In genomic region chr2:173076557-173077345, GRCh38 we compare ENCODE assay signal across 8 cellular contexts. TPM values are rescaled to one million over a fixed set of nuclear protein-coding genes. Genes with fewer than 3 reads are reported as not detected.
DNase-seq lines count a peak whose midpoint lies in the region; ATAC-seq and TF ChIP-seq lines count a peak whose summit lies in the region.

No MANE protein-coding gene starts in this region.

- no peaks in the 10 kb centered on the region for H3K9me3 Mint-ChIP-seq in activated CD4-positive, alpha-beta T cell treated with anti-CD3 and anti-CD28 coated beads, Interleukin-2, amount 10 ng/mL, durations not matched to agents 7 days and 5 days
- no peaks in the 10 kb centered on the region for H3K9me3 Mint-ChIP-seq in activated T-helper 2 cell treated with anti-CD3 and anti-CD28 coated beads, Interferon-gamma antibody, Interleukin-2, Interleukin-4, amounts not matched to agents 10 μg/mL and 5 μg/mL and 100 μg/mL, durations not matched to agents 14 hours and 24 hours and 36 hours

- peak; percentile 35 for ATAC-seq in HG02610 (IDR thresholded peaks at IDR 0.05; ENCODE audit: unreplicated experiment)

- H3K27me3 Mint-ChIP-seq in activated CD4-positive, alpha-beta T cell treated with anti-CD3 and anti-CD28 coated beads, Interleukin-2, amount 10 ng/mL, durations not matched to agents 7 days and 5 days = peaks cover 24% of the 10 kb centered on the region
- H3K27me3 Mint-ChIP-seq in activated T-helper 2 cell treated with anti-CD3 and anti-CD28 coated beads, Interferon-gamma antibody, Interleukin-2, Interleukin-4, amounts not matched to agents 10 μg/mL and 5 μg/mL and 100 μg/mL, durations not matched to agents 14 hours and 24 hours and 36 hours (ENCODE audit: low read depth) = peaks cover 31% of the 10 kb centered on the region

- H3K4me1 Mint-ChIP-seq in activated CD4-positive, alpha-beta T cell treated with anti-CD3 and anti-CD28 coated beads, Interleukin-2, amount 10 ng/mL, durations not matched to agents 7 days and 5 days = peaks cover 27% of the 10 kb centered on the region
- peaks cover 29% of the 10 kb centered on the region for H3K4me1 Mint-ChIP-seq in activated T-helper 2 cell treated with anti-CD3 and anti-CD28 coated beads, Interferon-gamma antibody, Interleukin-2, Interleukin-4, amounts not matched to agents 10 μg/mL and 5 μg/mL and 100 μg/mL, durations not matched to agents 14 hours and 24 hours and 36 hours (ENCODE audit: low read depth)

- H3K9me3 ChIP-seq in ovary = no peaks in the 10 kb centered on the region

- peak overlapping the region; percentile 69 for H3K4me3 ChIP-seq in ovary

- peak overlapping the region; percentile 99 to 100 for H3K27ac ChIP-seq in ovary

- peaks cover 2% of the 10 kb centered on the region for H3K36me3 Mint-ChIP-seq in activated CD4-positive, alpha-beta T cell treated with anti-CD3 and anti-CD28 coated beads, Interleukin-2, amount 10 ng/mL, durations not matched to agents 7 days and 5 days (ENCODE audit: low read depth)
- peaks cover 10% of the 10 kb centered on the region for H3K36me3 Mint-ChIP-seq in activated T-helper 2 cell treated with anti-CD3 and anti-CD28 coated beads, Interferon-gamma antibody, Interleukin-2, Interleukin-4, amounts not matched to agents 10 μg/mL and 5 μg/mL and 100 μg/mL, durations not matched to agents 14 hours and 24 hours and 36 hours (ENCODE audit: low read depth)

- POLR2A ChIA-PET in activated CD4-positive, alpha-beta T cell treated with anti-CD3 and anti-CD28 coated beads, Interleukin-2, amount 10 ng/mL, durations not matched to agents 7 days and 5 days (lab: Charles Lee) = no interaction called here

- no peaks in the 10 kb centered on the region for H3K36me3 ChIP-seq in ovary

- 1% methylated on average over 27 of the region's 27 CpGs for WGBS in ovary, 3 donors

- TF ChIP-seq POLR2A in ovary (IDR thresholded peaks at IDR 0.05) = no peak

- TF ChIP-seq CTCF in ovary (IDR thresholded peaks at IDR 0.05) = no peak

- CTCF ChIA-PET in activated CD4-positive, alpha-beta T cell treated with anti-CD3 and anti-CD28 coated beads, Interleukin-2, amount 10 ng/mL, durations not matched to agents 7 days and 5 days (lab: Charles Lee) = no interaction called here

- no peaks in the 10 kb centered on the region for H3K27me3 ChIP-seq in ovary

- peaks cover 5% of the 10 kb centered on the region for H3K4me1 ChIP-seq in ovary (ENCODE audit: insufficient read depth)

- TF ChIP-seq EP300 in ovary (IDR thresholded peaks at IDR 0.05) = no peak

- peak overlapping the region; percentile 80 for H3K4me3 Mint-ChIP-seq in activated CD4-positive, alpha-beta T cell treated with anti-CD3 and anti-CD28 coated beads, Interleukin-2, amount 10 ng/mL, durations not matched to agents 7 days and 5 days
- peak overlapping the region; percentile 82 for H3K4me3 Mint-ChIP-seq in activated T-helper 2 cell treated with anti-CD3 and anti-CD28 coated beads, Interferon-gamma antibody, Interleukin-2, Interleukin-4, amounts not matched to agents 10 μg/mL and 5 μg/mL and 100 μg/mL, durations not matched to agents 14 hours and 24 hours and 36 hours (ENCODE audit: low read depth)

- H3K27ac Mint-ChIP-seq in activated CD4-positive, alpha-beta T cell treated with anti-CD3 and anti-CD28 coated beads, Interleukin-2, amount 10 ng/mL, durations not matched to agents 7 days and 5 days = peak overlapping the region; percentile 78
- peak overlapping the region; percentile 75 for H3K27ac Mint-ChIP-seq in activated T-helper 2 cell treated with anti-CD3 and anti-CD28 coated beads, Interferon-gamma antibody, Interleukin-2, Interleukin-4, amounts not matched to agents 10 μg/mL and 5 μg/mL and 100 μg/mL, durations not matched to agents 14 hours and 24 hours and 36 hours

- peak; percentile 21 for DNase-seq in activated CD4-positive, alpha-beta T cell treated with anti-CD3 and anti-CD28 coated beads, Interleukin-2, amount 10 ng/mL, durations not matched to agents 7 days and 5 days
- DNase-seq in activated CD4-positive, alpha-beta T cell treated with anti-CD3 and anti-CD28 coated beads for 48 hours = no peak
- DNase-seq in NCI-H2171 (lab: John Stamatoyannopoulos, UW) (peak; percentile 22), glomerular visceral epithelial cell (ENCODE audit: extremely low spot score) (peak; percentile 55), ovary (peak; percentile 50 to 70 (median 65)), NCI-H774 (lab: John Stamatoyannopoulos, UW) (no peak)
- DNase-seq in activated T-helper 2 cell treated with anti-CD3 and anti-CD28 coated beads, Interferon-gamma antibody, Interleukin-2, Interleukin-4, amounts not matched to agents 10 μg/mL and 5 μg/mL and 100 μg/mL, durations not matched to agents 14 hours and 24 hours and 36 hours (ENCODE audit: low spot score) = no peak

- intact Hi-C loops in activated T-helper 2 cell treated with anti-CD3 and anti-CD28 coated beads, Interferon-gamma antibody, Interleukin-2, Interleukin-4, amounts not matched to agents 10 μg/mL and 5 μg/mL and 100 μg/mL, durations not matched to agents 14 hours and 24 hours and 36 hours (cut with micrococcal nuclease) = loop anchor here (1.0 to 5.0 kb wide), 3 partner anchors 56 to 134 kb away; no protein-coding TSS in a partner anchor
- intact Hi-C loops in ovary (cut with DNase I) = loop anchor here in 3 of 4 donors (2.0 to 5.0 kb wide), 2 partner anchors 131 to 134 kb away; no protein-coding TSS in a partner anchor

RNA-seq across cellular contexts. Expression of gene MAP3K20, which starts 1.1 kb away (rescaled TPM):
- total RNA-seq in activated CD4-positive, alpha-beta T cell treated with anti-CD3 and anti-CD28 coated beads, Interleukin-2, amount 10 ng/mL, durations not matched to agents 7 days and 5 days = 10 to 100 TPM; 14.5 to 15.1 TPM
- total RNA-seq in activated T-helper 2 cell treated with anti-CD3 and anti-CD28 coated beads, Interferon-gamma antibody, Interleukin-2, Interleukin-4, amounts not matched to agents 10 μg/mL and 5 μg/mL and 100 μg/mL, durations not matched to agents 14 hours and 24 hours and 36 hours = 26.5 and 26.8 TPM in 2 replicates
- total RNA-seq in ovary = 100 to 1,000 TPM in 4 of 7 donors, 10 to 100 TPM in 3; 40.1 to 127 (median 107) TPM
- 10 to 100 TPM; 38.6 to 88.4 TPM for polyA plus RNA-seq in ovary

Comparison
In these comparisons a context has a peak if more than half of its experiments do, and no peak if none do; other contexts are left out.
1. DNase-seq: peak in activated CD4-positive, alpha-beta T cell treated with anti-CD3 and anti-CD28 coated beads, Interleukin-2, amount 10 ng/mL, durations not matched to agents 7 days and 5 days (single experiment), NCI-H2171 (single experiment), glomerular visceral epithelial cell (single experiment) and ovary (5 of 5); none in activated CD4-positive, alpha-beta T cell treated with anti-CD3 and anti-CD28 coated beads for 48 hours (single experiment), activated T-helper 2 cell treated with anti-CD3 and anti-CD28 coated beads, Interferon-gamma antibody, Interleukin-2, Interleukin-4, amounts not matched to agents 10 μg/mL and 5 μg/mL and 100 μg/mL, durations not matched to agents 14 hours and 24 hours and 36 hours (single experiment) and NCI-H774 (single experiment).